Comparison of ENCODE assay signal across 24 cellular contexts in genomic region chr6:135820340-135820739, GRCh38. TPM values are rescaled to one million over a fixed set of nuclear protein-coding genes. Genes with fewer than 3 reads are reported as not detected.
"Had no signal": no experiment of that assay in that cellular context is flagged by ENCODE, and none has a peak within 500 bp of the region (broad histone marks: within the 10 kb centered on the region; RNA-seq: fewer than 3 reads in every experiment).

No MANE protein-coding gene starts in this region.

- H3K27me3 ChIP-seq: breast epithelium, esophagus muscularis mucosa, neural progenitor cell, spleen, suprapubic skin, tibial nerve had no signal

- H3K36me3 Mint-ChIP-seq: activated CD8-positive, alpha-beta memory T cell treated with anti-CD3 and anti-CD28 coated beads, Interleukin-2, amount 10 ng/mL, durations not matched to agents 7 days and 5 days; activated naive CD4-positive, alpha-beta T cell treated with anti-CD3 and anti-CD28 coated beads, Interleukin-2, amount 50 U/mL, for 72 hours; immature natural killer cell; naive thymus-derived CD8-positive, alpha-beta T cell; neural progenitor cell had no signal

- H3K4me1 ChIP-seq: breast epithelium, esophagus muscularis mucosa, spleen, suprapubic skin, tibial nerve had no signal

- H3K27ac Mint-ChIP-seq: activated B cell treated with CpG ODN at 0.5 μM for 24 hours; activated CD8-positive, alpha-beta memory T cell treated with anti-CD3 and anti-CD28 coated beads, Interleukin-2, amount 10 ng/mL, durations not matched to agents 7 days and 5 days; activated CD8-positive, alpha-beta T cell treated with anti-CD3 and anti-CD28 coated beads, Interleukin-2, amount 10 ng/mL, durations not matched to agents 7 days and 5 days; activated naive CD4-positive, alpha-beta T cell treated with anti-CD3 and anti-CD28 coated beads, Interleukin-2, amount 50 U/mL, for 72 hours; activated T-helper 2 cell treated with anti-CD3 and anti-CD28 coated beads, Interferon-gamma antibody, Interleukin-2, Interleukin-4, amounts not matched to agents 10 μg/mL and 5 μg/mL and 100 μg/mL, durations not matched to agents 14 hours and 24 hours and 36 hours; immature natural killer cell; naive thymus-derived CD8-positive, alpha-beta T cell; neural progenitor cell; T-helper 2 cell treated with Interferon-gamma antibody and Interleukin-4, amounts not matched to agents 5 μg/mL and 100 μg/mL, for 36 hours had no signal

- H3K4me2 ChIP-seq: neural progenitor cell had no signal

- H2AFZ ChIP-seq: neural progenitor cell had no signal

- H3K36me3 ChIP-seq: breast epithelium, esophagus muscularis mucosa, neural progenitor cell, spleen, suprapubic skin, tibial nerve had no signal

- H3K9me3 Mint-ChIP-seq: activated B cell treated with CpG ODN at 0.5 μM for 24 hours; activated naive CD4-positive, alpha-beta T cell treated with anti-CD3 and anti-CD28 coated beads, Interleukin-2, amount 50 U/mL, for 72 hours; central memory CD8-positive, alpha-beta T cell; immature natural killer cell; naive thymus-derived CD8-positive, alpha-beta T cell; neural progenitor cell; T-helper 2 cell treated with Interferon-gamma antibody and Interleukin-4, amounts not matched to agents 5 μg/mL and 100 μg/mL, for 36 hours had no signal

- ATAC-seq: activated CD8-positive, alpha-beta memory T cell treated with anti-CD3 and anti-CD28 coated beads, Interleukin-2, amount 10 ng/mL, durations not matched to agents 7 days and 5 days; activated CD8-positive, alpha-beta T cell treated with anti-CD3 and anti-CD28 coated beads, Interleukin-2, amount 10 ng/mL, durations not matched to agents 7 days and 5 days; activated naive CD4-positive, alpha-beta T cell treated with anti-CD3 and anti-CD28 coated beads, Interleukin-2, amount 50 U/mL, for 72 hours; naive thymus-derived CD8-positive, alpha-beta T cell had no signal

- H3K27me3 Mint-ChIP-seq: naive thymus-derived CD8-positive, alpha-beta T cell had no signal

- H3K4me3 Mint-ChIP-seq: activated B cell treated with CpG ODN at 0.5 μM for 24 hours; activated CD8-positive, alpha-beta memory T cell treated with anti-CD3 and anti-CD28 coated beads, Interleukin-2, amount 10 ng/mL, durations not matched to agents 7 days and 5 days; activated CD8-positive, alpha-beta T cell treated with anti-CD3 and anti-CD28 coated beads, Interleukin-2, amount 10 ng/mL, durations not matched to agents 7 days and 5 days; central memory CD8-positive, alpha-beta T cell; immature natural killer cell; naive thymus-derived CD8-positive, alpha-beta T cell; neural progenitor cell; T-helper 2 cell treated with Interferon-gamma antibody and Interleukin-4, amounts not matched to agents 5 μg/mL and 100 μg/mL, for 36 hours had no signal

- H3K4me1 Mint-ChIP-seq: activated CD8-positive, alpha-beta memory T cell treated with anti-CD3 and anti-CD28 coated beads, Interleukin-2, amount 10 ng/mL, durations not matched to agents 7 days and 5 days; central memory CD8-positive, alpha-beta T cell; immature natural killer cell had no signal

- H3K9me3 ChIP-seq: breast epithelium, esophagus muscularis mucosa, spleen, suprapubic skin, tibial nerve had no signal

- H3K4me3 ChIP-seq: breast epithelium, esophagus muscularis mucosa, neural progenitor cell, spleen, suprapubic skin, tibial nerve had no signal

- DNase-seq: activated B cell treated with CpG ODN at 0.5 μM for 24 hours; activated CD4-positive, alpha-beta T cell treated with anti-CD3 and anti-CD28 coated beads, Interleukin-2, amount 50 U/mL, for 1 hour; activated CD8-positive, alpha-beta memory T cell treated with anti-CD3 and anti-CD28 coated beads, Interleukin-2, amount 10 ng/mL, durations not matched to agents 7 days and 5 days; activated CD8-positive, alpha-beta T cell treated with anti-CD3 and anti-CD28 coated beads, Interleukin-2, amount 10 ng/mL, durations not matched to agents 7 days and 5 days; activated naive CD4-positive, alpha-beta T cell; activated T-cell treated with anti-CD3 and anti-CD28 coated beads, Interleukin-2, amount 50 U/mL, for 48 hours; dermis blood vessel endothelial cell; effector CD4-positive, alpha-beta T cell; hypothalamus; immature natural killer cell; mammary epithelial cell; naive thymus-derived CD8-positive, alpha-beta T cell; spleen; stimulated activated naive CD4-positive, alpha-beta T cell; T-helper 1 cell had no signal

- H3K9ac ChIP-seq: neural progenitor cell had no signal

- H3K27ac ChIP-seq: breast epithelium, esophagus muscularis mucosa, neural progenitor cell, spleen, suprapubic skin, tibial nerve had no signal

RNA-seq across cellular contexts. Expression of gene PDE7B, which starts 31.2 kb away (rescaled TPM):
- polyA plus RNA-seq: mammary epithelial cell had no signal
